8 cellular contexts compared by ENCODE assay signal in genomic region chr7:140810830-140811556, GRCh38.
DNase-seq lines count a peak whose midpoint lies in the region; ATAC-seq, FAIRE-seq and TF ChIP-seq lines count a peak whose summit lies in the region.

No MANE protein-coding gene starts in this region.

- no peak overlapping the region for H3K4me3 Mint-ChIP-seq in CD14-positive monocyte
- H3K4me3 Mint-ChIP-seq in activated CD4-positive, alpha-beta memory T cell treated with anti-CD3 and anti-CD28 coated beads, Interleukin-2, amount 10 ng/mL, durations not matched to agents 7 days and 5 days, result no peak overlapping the region
- H3K4me3 Mint-ChIP-seq in effector memory CD8-positive, alpha-beta T cell, result no peak overlapping the region

- peak overlapping the region in 1 of 7 donors; percentile 67 for H3K27ac Mint-ChIP-seq in CD14-positive monocyte
- H3K27ac Mint-ChIP-seq in activated CD4-positive, alpha-beta memory T cell treated with anti-CD3 and anti-CD28 coated beads, Interleukin-2, amount 10 ng/mL, durations not matched to agents 7 days and 5 days, result no peak overlapping the region
- no peak overlapping the region for H3K27ac Mint-ChIP-seq in effector memory CD8-positive, alpha-beta T cell

- peak; percentile 78 for TF ChIP-seq CTCF in CD14-positive monocyte (IDR thresholded peaks at IDR 0.05)

- H3K4me1 Mint-ChIP-seq in CD14-positive monocyte, result no peaks in the 10 kb centered on the region
- no peaks in the 10 kb centered on the region for H3K4me1 Mint-ChIP-seq in activated CD4-positive, alpha-beta memory T cell treated with anti-CD3 and anti-CD28 coated beads, Interleukin-2, amount 10 ng/mL, durations not matched to agents 7 days and 5 days
- peaks cover 3 to 4% of the 10 kb centered on the region in 2 donors for H3K4me1 Mint-ChIP-seq in effector memory CD8-positive, alpha-beta T cell (ENCODE audit: low read depth in 2 of 2)

- FAIRE-seq in GM19239 (lab: Jason Lieb, UNC), result peak; percentile 94

- H3K36me3 Mint-ChIP-seq in CD14-positive monocyte, result peaks cover 7 to 11% of the 10 kb centered on the region in 2 donors
- H3K36me3 Mint-ChIP-seq in activated CD4-positive, alpha-beta memory T cell treated with anti-CD3 and anti-CD28 coated beads, Interleukin-2, amount 10 ng/mL, durations not matched to agents 7 days and 5 days (ENCODE audit: low read depth), result no peaks in the 10 kb centered on the region
- peaks cover 7% of the 10 kb centered on the region for H3K36me3 Mint-ChIP-seq in effector memory CD8-positive, alpha-beta T cell (ENCODE audit: insufficient read depth)

- H3K9me3 Mint-ChIP-seq in CD14-positive monocyte, result no peaks in the 10 kb centered on the region
- H3K9me3 Mint-ChIP-seq in activated CD4-positive, alpha-beta memory T cell treated with anti-CD3 and anti-CD28 coated beads, Interleukin-2, amount 10 ng/mL, durations not matched to agents 7 days and 5 days, result no peaks in the 10 kb centered on the region
- no peaks in the 10 kb centered on the region for H3K9me3 Mint-ChIP-seq in effector memory CD8-positive, alpha-beta T cell

- POLR2A ChIA-PET in activated CD4-positive, alpha-beta memory T cell treated with anti-CD3 and anti-CD28 coated beads, Interleukin-2, amount 10 ng/mL, durations not matched to agents 7 days and 5 days (lab: Charles Lee), result interaction anchor here (0.6 to 3.0 kb wide), 4 partner anchors 113 to 281 kb away, joined by 4 to 19 read pairs (median 8); partner anchors contain the start of gene MRPS33

- peak; percentile 78 for ATAC-seq in HG03521 (IDR thresholded peaks at IDR 0.05; ENCODE audit: unreplicated experiment)
- peak; percentile 82 for ATAC-seq in effector memory CD8-positive, alpha-beta T cell (replicated peaks)

- intact Hi-C loops in CD14-positive monocyte (cut with micrococcal nuclease), result loop anchor here (2.0 to 10.0 kb wide), 4 partner anchors 174 to 724 kb away; partner anchors contain the start of gene MRPS33 (in 1 of the 2)

- DNase-seq in CD14-positive monocyte (ENCODE audit: low spot score), result no peak
- DNase-seq in GM19239 (ENCODE audit: insufficient read length, low spot score), result peak; percentile 9
- DNase-seq in NCI-H748 treated with DMSO at 0.1 percent for 48 hours (lab: John Stamatoyannopoulos, UW), result peak; percentile 22
- peak; percentile 59 for DNase-seq in activated CD4-positive, alpha-beta memory T cell treated with anti-CD3 and anti-CD28 coated beads, Interleukin-2, amount 10 ng/mL, durations not matched to agents 7 days and 5 days
- DNase-seq in effector memory CD8-positive, alpha-beta T cell, result peak; percentile 64 to 73 (median 66)
- peak; percentile 82 for DNase-seq in midbrain (lab: John Stamatoyannopoulos, UW)
- peak; percentile 11 for DNase-seq in stimulated activated CD8-positive, alpha-beta memory T cell treated with anti-CD3 and anti-CD28 coated beads, Interleukin-7, amount 100 ng/mL, for 24 hours (ENCODE audit: low read depth)

- CTCF ChIA-PET in activated CD4-positive, alpha-beta memory T cell treated with anti-CD3 and anti-CD28 coated beads, Interleukin-2, amount 10 ng/mL, durations not matched to agents 7 days and 5 days (lab: Charles Lee), result interaction anchor here (0.7 to 5.6 kb wide), 20 partner anchors 9 to 723 kb away, joined by 3 to 66 read pairs (median 4); partner anchors contain the start of genes BRAF and MRPS33

- H3K27me3 Mint-ChIP-seq in CD14-positive monocyte (ENCODE audit: low read depth in 3 of 3), result no peaks in the 10 kb centered on the region
- H3K27me3 Mint-ChIP-seq in activated CD4-positive, alpha-beta memory T cell treated with anti-CD3 and anti-CD28 coated beads, Interleukin-2, amount 10 ng/mL, durations not matched to agents 7 days and 5 days, result no peaks in the 10 kb centered on the region
- H3K27me3 Mint-ChIP-seq in effector memory CD8-positive, alpha-beta T cell, result no peaks in the 10 kb centered on the region
